In genomic region chr9:121216406-121216805, GRCh38 we compare ENCODE assay signal across 22 cellular contexts. TPM values are rescaled to one million over a fixed set of nuclear protein-coding genes. Genes with fewer than 3 reads are reported as not detected.
DNase-seq lines count a peak whose midpoint lies in the region; ATAC-seq, FAIRE-seq and TF ChIP-seq lines count a peak whose summit lies in the region.
"Had no signal": no experiment of that assay in that cellular context is flagged by ENCODE, and none has a peak within 500 bp of the region (broad histone marks: within the 10 kb centered on the region; RNA-seq: fewer than 3 reads in every experiment).

No MANE protein-coding gene starts in this region.

- no peaks in the 10 kb centered on the region for H4K20me1 ChIP-seq in astrocyte (ENCODE audit: insufficient read depth, low read length)

- FAIRE-seq in astrocyte (lab: Jason Lieb, UNC): no peak
- FAIRE-seq: A204.1 had no signal

- H3K4me1 ChIP-seq in astrocyte (ENCODE audit: insufficient read depth, low read length) (peaks cover 3% of the 10 kb centered on the region), neutrophil (ENCODE audit: control insufficient read depth in 1 of 2, insufficient read depth in 1 of 2, low read depth in 1 of 2, low read length in 1 of 2) (peaks cover 37 to 39% of the 10 kb centered on the region in 2 experiments)
- H3K4me1 ChIP-seq: BE2C, Peyer's patch had no signal

- H3K27me3 Mint-ChIP-seq in activated T-cell treated with anti-CD3 and anti-CD28 coated beads, Interleukin-2, amount 50 U/mL, for 72 hours (ENCODE audit: low read depth): no peaks in the 10 kb centered on the region
- peaks cover 4% of the 10 kb centered on the region for H3K27me3 Mint-ChIP-seq in astrocyte (ENCODE audit: low read depth, unreplicated experiment)
- H3K27me3 Mint-ChIP-seq: CD4-positive, alpha-beta memory T cell had no signal

- H3K27ac Mint-ChIP-seq in activated T-cell treated with anti-CD3 and anti-CD28 coated beads, Interleukin-2, amount 50 U/mL, for 72 hours: peak overlapping the region; percentile 31
- H3K27ac Mint-ChIP-seq in astrocyte (ENCODE audit: unreplicated experiment): no peak overlapping the region

- H3K27me3 ChIP-seq in astrocyte (ENCODE audit: insufficient read depth, low read length) (no peaks in the 10 kb centered on the region), neutrophil (no peaks in the 10 kb centered on the region)
- H3K27me3 ChIP-seq: BE2C, Peyer's patch had no signal

- H3K27ac ChIP-seq in astrocyte (ENCODE audit: low read depth, low read length) (no peak overlapping the region), neutrophil (peak overlapping the region; percentile 80)
- H3K27ac ChIP-seq: Peyer's patch had no signal

- no peak for ATAC-seq in activated T-cell treated with anti-CD3 and anti-CD28 coated beads, Interleukin-2, amount 50 U/mL, for 72 hours (replicated peaks in 1 of 2)
- no peak for ATAC-seq in HG03521 (IDR thresholded peaks at IDR 0.05; ENCODE audit: unreplicated experiment)
- ATAC-seq: Right ventricle myocardium inferior had no signal

- no peak for DNase-seq in activated T-cell treated with anti-CD3 and anti-CD28 coated beads, Interleukin-2, amount 50 U/mL, for 72 hours
- DNase-seq in activated T-cell treated with anti-CD3 and anti-CD28 coated beads, Interleukin-2, amount 50 U/mL, for 1 hour: no peak
- DNase-seq in Kasumi-1 (lab: John Stamatoyannopoulos, UW) (peak; percentile 17 to 18), astrocyte (ENCODE audit: low read depth) (no peak), H4 (ENCODE audit: low spot score) (no peak)
- DNase-seq in activated CD4-positive, CD25-positive, alpha-beta regulatory T cell treated with anti-CD3 and anti-CD28 coated beads, Interleukin-2, amount 50 U/mL, for 72 hours: no peak
- DNase-seq: BE2C; CD4-positive, alpha-beta memory T cell; DMS53; GOT3; Karpas-422; MM.1S; NCI-H1092; NCI-H1436 treated with DMSO at 0.1 percent for 48 hours; NCI-H2029 treated with DMSO at 0.1 percent for 48 hours; NCI-H748 treated with DMSO at 0.1 percent for 48 hours; NK-92 treated with Interleukin-12 subunit alpha and Interleukin-12 subunit beta, amount 100 ng/mL, for 24 hours; Peyer's patch had no signal

- peaks cover 16% of the 10 kb centered on the region for H3K4me1 Mint-ChIP-seq in activated T-cell treated with anti-CD3 and anti-CD28 coated beads, Interleukin-2, amount 50 U/mL, for 72 hours (ENCODE audit: low read depth)
- H3K4me1 Mint-ChIP-seq in astrocyte (ENCODE audit: low read depth, unreplicated experiment): peaks cover 6% of the 10 kb centered on the region

- TF ChIP-seq CTCF in astrocyte (IDR thresholded peaks at IDR 0.05; ENCODE audit: insufficient read depth, low read depth, low read length) (no peak), neutrophil (IDR thresholded peaks at IDR 0.05) (no peak)

- H2AFZ ChIP-seq in astrocyte (ENCODE audit: low read depth, low read length): peak overlapping the region; percentile 30

- H3K79me2 ChIP-seq in astrocyte (ENCODE audit: insufficient read depth, low read length): no peaks in the 10 kb centered on the region

- H3K9ac ChIP-seq in astrocyte (ENCODE audit: low read length): no peak overlapping the region

- no peaks in the 10 kb centered on the region for H3K9me3 Mint-ChIP-seq in activated T-cell treated with anti-CD3 and anti-CD28 coated beads, Interleukin-2, amount 50 U/mL, for 72 hours
- no peaks in the 10 kb centered on the region for H3K9me3 Mint-ChIP-seq in astrocyte (ENCODE audit: unreplicated experiment)
- H3K9me3 Mint-ChIP-seq: CD4-positive, alpha-beta memory T cell had no signal

- H3K36me3 Mint-ChIP-seq in activated T-cell treated with anti-CD3 and anti-CD28 coated beads, Interleukin-2, amount 50 U/mL, for 72 hours (ENCODE audit: insufficient read depth in 2 of 2): no peaks in the 10 kb centered on the region
- no peaks in the 10 kb centered on the region for H3K36me3 Mint-ChIP-seq in astrocyte (ENCODE audit: low read depth, unreplicated experiment)

- H3K4me3 Mint-ChIP-seq in activated T-cell treated with anti-CD3 and anti-CD28 coated beads, Interleukin-2, amount 50 U/mL, for 72 hours: no peak overlapping the region
- no peak overlapping the region for H3K4me3 Mint-ChIP-seq in astrocyte (ENCODE audit: unreplicated experiment)
- H3K4me3 Mint-ChIP-seq: CD4-positive, alpha-beta memory T cell had no signal

- no peak overlapping the region for H3K4me2 ChIP-seq in astrocyte (ENCODE audit: low read length)

- H3K9me3 ChIP-seq in astrocyte (ENCODE audit: insufficient read depth, low read depth, low read length) (no peaks in the 10 kb centered on the region), neutrophil (no peaks in the 10 kb centered on the region)
- H3K9me3 ChIP-seq: BE2C, Peyer's patch had no signal

- no peak overlapping the region for H3K4me3 ChIP-seq in astrocyte (ENCODE audit: insufficient read depth, low read depth, low read length)
- no peak overlapping the region for H3K4me3 ChIP-seq in neutrophil (ENCODE audit: low read depth in 1 of 2, low read length in 1 of 2)
- H3K4me3 ChIP-seq: Peyer's patch had no signal

- H3K36me3 ChIP-seq in astrocyte (ENCODE audit: insufficient read depth, low read length) (no peaks in the 10 kb centered on the region), neutrophil (no peaks in the 10 kb centered on the region)
- H3K36me3 ChIP-seq: BE2C, Peyer's patch had no signal

RNA-seq across cellular contexts. Expression of gene RAB14, which starts 14.7 kb away (rescaled TPM):
- 10 to 100 TPM; 56.2 to 63.7 TPM for total RNA-seq in activated T-cell treated with anti-CD3 and anti-CD28 coated beads, Interleukin-2, amount 50 U/mL, for 72 hours
- total RNA-seq in astrocyte: 72.1 and 77.0 TPM in 2 replicates
- total RNA-seq in H4 (2014; rRNA removed; shearing (Covaris generic)): 27.1 and 30.7 TPM in 2 replicates

RNA-seq across cellular contexts. Expression of gene GSN, which starts 51.6 kb away (rescaled TPM):
- total RNA-seq in activated T-cell treated with anti-CD3 and anti-CD28 coated beads, Interleukin-2, amount 50 U/mL, for 72 hours: 1 to 10 TPM; 3.6 to 4.0 TPM
- 260 and 357 TPM in 2 replicates for total RNA-seq in astrocyte
- 125 and 137 TPM in 2 replicates for total RNA-seq in H4 (2014; rRNA removed; shearing (Covaris generic))

Comparison
In these comparisons a context has a peak if more than half of its experiments do, and no peak if none do; other contexts are left out.
1. DNase-seq: peak in Kasumi-1 (2 of 2); none in activated T-cell treated with anti-CD3 and anti-CD28 coated beads, Interleukin-2, amount 50 U/mL, for 72 hours (0 of 2), activated T-cell treated with anti-CD3 and anti-CD28 coated beads, Interleukin-2, amount 50 U/mL, for 1 hour (single experiment), astrocyte (single experiment), activated CD4-positive, CD25-positive, alpha-beta regulatory T cell treated with anti-CD3 and anti-CD28 coated beads, Interleukin-2, amount 50 U/mL, for 72 hours (single experiment) and H4 (single experiment).
2. RNA of gene GSN, which starts 51.6 kb away (total RNA-seq): 260 to 357 TPM in astrocyte and 125 to 137 TPM in H4; 3.6 to 4.0 TPM in activated T-cell treated with anti-CD3 and anti-CD28 coated beads, Interleukin-2, amount 50 U/mL, for 72 hours; every median in the first group is over 10 times any median in the second.